7 cellular contexts compared by ENCODE assay signal in the genomic region with DNA sequence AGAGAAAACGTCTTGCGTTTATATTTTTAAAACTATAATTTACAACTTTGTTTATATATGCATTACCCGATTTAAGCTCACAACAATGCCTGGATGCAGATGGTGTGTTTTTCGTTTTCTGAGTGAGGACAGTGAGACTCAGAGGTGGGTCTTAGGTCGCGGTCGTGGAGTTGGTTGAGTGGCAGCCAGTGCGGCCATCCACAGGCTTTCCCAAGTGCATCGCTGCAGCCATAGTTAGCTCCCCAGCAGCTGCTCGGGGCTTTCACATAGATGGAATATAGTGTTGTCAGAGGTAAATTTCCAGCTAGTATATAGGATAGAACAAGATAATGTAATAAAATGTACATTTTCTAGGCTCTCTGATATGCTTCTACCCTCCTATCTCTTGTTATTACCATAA.
"Had no signal": no experiment of that assay in that cellular context is flagged by ENCODE, and none has a peak within 500 bp of the region (broad histone marks: within the 10 kb centered on the region; RNA-seq: fewer than 3 reads in every experiment).

No MANE protein-coding gene starts in this region.

- H3K9me3 ChIP-seq: HAP-1 had no signal

- DNase-seq: GM23248, HFFc6, IMR-90, KG1 had no signal

- H2AFZ ChIP-seq: GM23248 had no signal

- H3K4me3 Mint-ChIP-seq: HFFc6 had no signal

- H3K27ac ChIP-seq: GM23248 had no signal

- ATAC-seq: HCT116, K562 had no signal

- H3K4me3 ChIP-seq: GM23248, HAP-1, K562 had no signal

- H3K9ac ChIP-seq: GM23248 had no signal

- H3K4me1 ChIP-seq: HAP-1 had no signal

- H3K27ac Mint-ChIP-seq: HFFc6 had no signal
